ENCODE assay signal across 8 cellular contexts in the genomic region with DNA sequence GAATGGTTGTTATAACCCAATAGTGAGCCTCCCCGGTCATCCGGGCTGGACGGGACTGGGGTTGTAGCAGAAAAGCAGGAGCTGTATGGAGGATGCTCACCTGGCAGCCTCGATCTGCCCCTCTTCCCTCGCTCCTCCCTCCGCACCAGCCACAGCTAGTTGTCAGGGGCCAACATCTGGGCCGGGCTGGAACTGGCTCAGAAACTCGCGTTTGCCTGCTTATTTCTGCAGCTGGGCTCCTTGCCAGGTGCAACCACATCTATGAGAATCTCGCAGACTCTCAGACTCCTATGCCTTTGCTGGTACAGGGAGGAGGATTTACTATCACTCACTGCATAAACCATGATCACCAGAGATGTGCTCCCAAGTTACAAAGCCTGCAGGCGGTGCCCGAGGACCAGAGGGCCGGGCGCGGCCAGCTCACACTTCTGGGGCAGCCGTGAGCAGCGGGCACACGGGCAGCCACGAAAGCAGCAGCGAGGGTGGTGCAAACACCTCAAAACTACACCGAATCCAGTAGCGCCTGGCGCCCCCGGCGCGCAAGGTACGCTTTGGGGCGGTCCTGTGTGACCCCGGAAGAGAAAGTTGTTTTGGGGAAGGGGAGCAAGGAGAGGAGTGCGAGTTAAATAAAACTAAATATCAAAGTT. TPM values are rescaled to one million over a fixed set of nuclear protein-coding genes. Genes with fewer than 3 reads are reported as not detected.
DNase-seq lines count a peak whose midpoint lies in the region; ATAC-seq, FAIRE-seq and TF ChIP-seq lines count a peak whose summit lies in the region.

No MANE protein-coding gene starts in this region.

- H3K4me3 ChIP-seq in NB4 (ENCODE audit: low read depth, low read length) (peak overlapping the region; percentile 63), bronchial epithelial cell (ENCODE audit: low read depth, low read length) (peak overlapping the region; percentile 70), small intestine (ENCODE audit: low read depth in 1 of 2, low read length in 2 of 2) (peak overlapping the region; percentile 69 to 85)

- TF ChIP-seq CTCF in NB4 (IDR thresholded peaks at IDR 0.05; ENCODE audit: low read depth, low read length): peak; percentile 14
- peak; percentile 32 for TF ChIP-seq CTCF in bronchial epithelial cell (IDR thresholded peaks at IDR 0.05; ENCODE audit: insufficient read depth, low read length, severe bottlenecking)

- FAIRE-seq in bronchial epithelial cell (lab: Jason Lieb, UNC) (no peak), small intestine (lab: Jason Lieb, UNC) (no peak)

- 0 to 1% (median 0%) methylated on average over 29 to 30 of the region's 30 CpGs for WGBS in small intestine, 3 donors

- DNase-seq in NCI-H1417 (lab: John Stamatoyannopoulos, UW) (peak; percentile 81 to 90 (median 86)), NCI-H1417 treated with DMSO at 0.1 percent for 48 hours (lab: John Stamatoyannopoulos, UW) (no peak), NB4 (ENCODE audit: low read depth) (peak; percentile 59), T-helper 9 cell (peak; percentile 40), bronchial epithelial cell (ENCODE audit: low read depth) (peak; percentile 63), inferior parietal cortex (ENCODE audit: extremely low spot score) (peak; percentile 82), small intestine (peak; percentile 87)

- H3K9me3 ChIP-seq in small intestine (ENCODE audit: control insufficient read depth, low read depth): no peaks in the 10 kb centered on the region

- TF ChIP-seq POLR2A in NB4 (IDR thresholded peaks at IDR 0.05; ENCODE audit: extremely low read depth, insufficient read length): no peak

- no peaks in the 10 kb centered on the region for H3K27me3 ChIP-seq in bronchial epithelial cell (ENCODE audit: control insufficient read depth, insufficient read depth, low read length)
- H3K27me3 ChIP-seq in small intestine (ENCODE audit: control insufficient read depth in 2 of 2, insufficient read depth in 2 of 2, low read length in 2 of 2): no peaks in the 10 kb centered on the region

- H3K4me1 ChIP-seq in small intestine (ENCODE audit: control insufficient read depth in 2 of 2, insufficient read depth in 1 of 2, low read depth in 1 of 2, low read length in 1 of 2): no peaks in the 10 kb centered on the region

- H3K36me3 ChIP-seq in bronchial epithelial cell (ENCODE audit: control insufficient read depth, insufficient read depth, low read length): no peaks in the 10 kb centered on the region
- no peaks in the 10 kb centered on the region for H3K36me3 ChIP-seq in small intestine (ENCODE audit: control insufficient read depth in 2 of 2, insufficient read depth in 2 of 2, low read length in 2 of 2)

- H3K27ac ChIP-seq in small intestine (ENCODE audit: low read depth in 1 of 2, low read length in 1 of 2): peak overlapping the region; percentile 16 to 52

- ATAC-seq in HG02588 (IDR thresholded peaks at IDR 0.05; ENCODE audit: unreplicated experiment): peak; percentile 50

RNA-seq across cellular contexts. Expression of gene LRRC1, which starts 0.6 kb away (rescaled TPM):
- 19.7 and 22.9 TPM in 2 replicates for total RNA-seq in bronchial epithelial cell
- polyA plus RNA-seq in small intestine: 10 to 100 TPM; 21.8 to 35.4 (median 35.3) TPM
